ENCODE assay signal across 8 cellular contexts in genomic region chr5:114360816-114361723, GRCh38. TPM values are rescaled to one million over a fixed set of nuclear protein-coding genes. Genes with fewer than 3 reads are reported as not detected.
DNase-seq lines count a peak whose midpoint lies in the region; ATAC-seq and TF ChIP-seq lines count a peak whose summit lies in the region.

No MANE protein-coding gene starts in this region.

- TF ChIP-seq CTCF in VCaP (conservative IDR thresholded peaks at IDR 0.05) (peak; percentile 68), retinal pigment epithelial cell (conservative IDR thresholded peaks at IDR 0.05; ENCODE audit: low read depth, low read length) (peak; percentile 4)

- intact Hi-C loops in left ventricle myocardium superior (cut with micrococcal nuclease) = no loop called here

- H3K27ac Mint-ChIP-seq in activated T-cell treated with anti-CD3 and anti-CD28 coated beads, Interleukin-2, amount 50 U/mL, for 24 hours = no peak overlapping the region

- H3K9me3 Mint-ChIP-seq in activated T-cell treated with anti-CD3 and anti-CD28 coated beads, Interleukin-2, amount 50 U/mL, for 24 hours = peaks cover 7% of the 10 kb centered on the region

- no peak overlapping the region for H3K4me3 Mint-ChIP-seq in activated T-cell treated with anti-CD3 and anti-CD28 coated beads, Interleukin-2, amount 50 U/mL, for 24 hours

- peaks cover 5% of the 10 kb centered on the region for H3K4me1 Mint-ChIP-seq in activated T-cell treated with anti-CD3 and anti-CD28 coated beads, Interleukin-2, amount 50 U/mL, for 24 hours (ENCODE audit: low read depth)

- peaks cover 67% of the 10 kb centered on the region for H3K27me3 Mint-ChIP-seq in activated T-cell treated with anti-CD3 and anti-CD28 coated beads, Interleukin-2, amount 50 U/mL, for 24 hours

- DNase-seq in activated T-cell treated with anti-CD3 and anti-CD28 coated beads, Interleukin-2, amount 50 U/mL, for 24 hours = peak; percentile 25
- no peak for DNase-seq in activated T-cell treated with anti-CD3 and anti-CD28 coated beads for 4 hours
- DNase-seq in left ventricle myocardium superior = peak; percentile 47
- DNase-seq in retinal pigment epithelial cell (ENCODE audit: low read depth) = no peak
- DNase-seq in NCI-H2107 treated with DMSO at 0.1 percent for 48 hours (lab: John Stamatoyannopoulos, UW; ENCODE audit: unreplicated experiment) = no peak
- no peak for DNase-seq in activated CD8-positive, alpha-beta memory T cell treated with anti-CD3 and anti-CD28 coated beads for 24 hours

- H3K27ac ChIP-seq in VCaP = peak overlapping the region; percentile 92

- ATAC-seq in HG03432 (IDR thresholded peaks at IDR 0.05; ENCODE audit: unreplicated experiment) = peak; percentile 55
- ATAC-seq in left ventricle myocardium superior = peak; percentile 61

- H3K36me3 Mint-ChIP-seq in activated T-cell treated with anti-CD3 and anti-CD28 coated beads, Interleukin-2, amount 50 U/mL, for 24 hours (ENCODE audit: low read depth) = no peaks in the 10 kb centered on the region

- H3K4me3 ChIP-seq in retinal pigment epithelial cell (ENCODE audit: low read length) = peak overlapping the region; percentile 54

RNA-seq across cellular contexts. Expression of gene KCNN2, which starts 0.8 kb away (rescaled TPM):
- total RNA-seq in left ventricle myocardium superior = 10.5 TPM

Comparison
In these comparisons a context has a peak if more than half of its experiments do, and no peak if none do; other contexts are left out.
1. DNase-seq: peak in activated T-cell treated with anti-CD3 and anti-CD28 coated beads, Interleukin-2, amount 50 U/mL, for 24 hours (single experiment) and left ventricle myocardium superior (single experiment); none in activated T-cell treated with anti-CD3 and anti-CD28 coated beads for 4 hours (single experiment), retinal pigment epithelial cell (single experiment), NCI-H2107 treated with DMSO at 0.1 percent for 48 hours (single experiment) and activated CD8-positive, alpha-beta memory T cell treated with anti-CD3 and anti-CD28 coated beads for 24 hours (single experiment).